ENCODE assay signal across 8 cellular contexts in genomic region chr17:43418441-43419374, GRCh38. TPM values are rescaled to one million over a fixed set of nuclear protein-coding genes. Genes with fewer than 3 reads are reported as not detected.
A peak's percentile ranks its signal among the peaks of the same experiment; 100 is the strongest.
DNase-seq lines count a peak whose midpoint lies in the region; TF ChIP-seq lines count a peak whose summit lies in the region.

No MANE protein-coding gene starts in this region.

- peak; percentile 90 for DNase-seq in HCEC 1CT
- DNase-seq in NCI-H446 (lab: John Stamatoyannopoulos, UW): peak; percentile 29 to 76
- peak; percentile 86 for DNase-seq in kidney glomerular epithelial cell (lab: John Stamatoyannopoulos, UW)
- peak; percentile 66 to 78 for DNase-seq in uterus
- DNase-seq in activated gamma-delta T cell (lab: John Stamatoyannopoulos, UW): no peak
- DNase-seq in mesenteric fat pad (ENCODE audit: low spot score): no peak
- no peak for DNase-seq in GF-D8 (lab: John Stamatoyannopoulos, UW)

- H3K9me3 ChIP-seq in uterus: no peaks in the 10 kb centered on the region

- peaks cover 0 to 9% of the 10 kb centered on the region in 2 donors for H3K4me1 ChIP-seq in uterus

- peak overlapping the region in 3 of 5 experiments; percentile 61 to 74 (median 62) for H3K4me3 Mint-ChIP-seq in brain

- no peak for TF ChIP-seq POLR2A in uterus (IDR thresholded peaks at IDR 0.05)

- H3K27me3 Mint-ChIP-seq in brain: peaks cover 3% of the 10 kb centered on the region

- H3K4me1 Mint-ChIP-seq in brain: peaks cover 40% of the 10 kb centered on the region

- intact Hi-C loops in uterus (cut with DNase I; ENCODE audit: low total_unique reads): no loop called here

- no peak overlapping the region for H3K4me3 ChIP-seq in uterus

- no peak for TF ChIP-seq CTCF in brain (conservative IDR thresholded peaks at IDR 0.05)
- TF ChIP-seq CTCF in uterus (IDR thresholded peaks at IDR 0.05): no peak

- no peaks in the 10 kb centered on the region for H3K36me3 Mint-ChIP-seq in brain

- no peaks in the 10 kb centered on the region for H3K27me3 ChIP-seq in uterus

- H3K9me3 Mint-ChIP-seq in brain: peaks cover 0 to 2% (median 0%) of the 10 kb centered on the region in 5 experiments

- H3K27ac Mint-ChIP-seq in brain: peak overlapping the region; percentile 33 to 97 (median 95)

- H3K36me3 ChIP-seq in uterus: no peaks in the 10 kb centered on the region

- peak overlapping the region; percentile 78 to 83 for H3K27ac ChIP-seq in uterus

RNA-seq across cellular contexts. Expression of gene ARL4D, which starts 19.9 kb away (rescaled TPM):
- polyA plus RNA-seq in brain (ENCODE audit: insufficient read depth, low read depth, low replicate concordance): 9.2 TPM
- total RNA-seq in uterus: 10 to 100 TPM; 19.1 to 33.2 (median 25.7) TPM
- 18.0 TPM for total RNA-seq in mesenteric fat pad

Comparison
In these comparisons a context has a peak if more than half of its experiments do, and no peak if none do; other contexts are left out.
1. DNase-seq: peak in HCEC 1CT (single experiment), NCI-H446 (2 of 2), kidney glomerular epithelial cell (single experiment) and uterus (2 of 2); none in activated gamma-delta T cell (single experiment), mesenteric fat pad (single experiment) and GF-D8 (single experiment).